In genomic region chr11:17831228-17831627, GRCh38 we compare ENCODE assay signal across 23 cellular contexts.
"Had no signal": no experiment of that assay in that cellular context is flagged by ENCODE, and none has a peak within 500 bp of the region (broad histone marks: within the 10 kb centered on the region; RNA-seq: fewer than 3 reads in every experiment).

No MANE protein-coding gene starts in this region.

- H3K9me3 ChIP-seq: colonic mucosa, esophagus muscularis mucosa, esophagus squamous epithelium, gastroesophageal sphincter, heart left ventricle, heart right ventricle had no signal

- DNase-seq: colonic mucosa; cortex of kidney; dermis blood vessel endothelial cell; dorsolateral prefrontal cortex; effector CD4-positive, alpha-beta T cell; effector CD8-positive, alpha-beta T cell; effector memory CD4-positive, alpha-beta T cell; effector memory CD8-positive, alpha-beta T cell; endodermal cell; erythroblast; esophagus squamous epithelium; foreskin fibroblast; foreskin keratinocyte; foreskin melanocyte; glutamatergic neuron; head of caudate nucleus; heart left ventricle; heart right ventricle had no signal

- H3K27ac ChIP-seq: colonic mucosa, coronary artery, dorsolateral prefrontal cortex, epithelial cell of prostate, esophagus muscularis mucosa, esophagus squamous epithelium, foreskin keratinocyte, gastroesophageal sphincter, heart left ventricle, heart right ventricle had no signal

- H3K36me3 ChIP-seq: colonic mucosa, esophagus muscularis mucosa, esophagus squamous epithelium, gastroesophageal sphincter, heart left ventricle, heart right ventricle had no signal

- H3K4me3 ChIP-seq: colonic mucosa, coronary artery, dorsolateral prefrontal cortex, esophagus muscularis mucosa, esophagus squamous epithelium, gastroesophageal sphincter, heart left ventricle, heart right ventricle had no signal

- H3K27me3 ChIP-seq: colonic mucosa, dorsolateral prefrontal cortex, esophagus muscularis mucosa, esophagus squamous epithelium, foreskin keratinocyte, gastroesophageal sphincter, heart left ventricle, heart right ventricle had no signal

- H3K4me1 ChIP-seq: colonic mucosa, esophagus squamous epithelium, foreskin keratinocyte, gastroesophageal sphincter had no signal

- ATAC-seq: effector memory CD8-positive, alpha-beta T cell; esophagus mucosa; foreskin keratinocyte; gastroesophageal sphincter; heart left ventricle; heart right ventricle had no signal
